Comparison of ENCODE assay signal across 8 cellular contexts in the genomic region with DNA sequence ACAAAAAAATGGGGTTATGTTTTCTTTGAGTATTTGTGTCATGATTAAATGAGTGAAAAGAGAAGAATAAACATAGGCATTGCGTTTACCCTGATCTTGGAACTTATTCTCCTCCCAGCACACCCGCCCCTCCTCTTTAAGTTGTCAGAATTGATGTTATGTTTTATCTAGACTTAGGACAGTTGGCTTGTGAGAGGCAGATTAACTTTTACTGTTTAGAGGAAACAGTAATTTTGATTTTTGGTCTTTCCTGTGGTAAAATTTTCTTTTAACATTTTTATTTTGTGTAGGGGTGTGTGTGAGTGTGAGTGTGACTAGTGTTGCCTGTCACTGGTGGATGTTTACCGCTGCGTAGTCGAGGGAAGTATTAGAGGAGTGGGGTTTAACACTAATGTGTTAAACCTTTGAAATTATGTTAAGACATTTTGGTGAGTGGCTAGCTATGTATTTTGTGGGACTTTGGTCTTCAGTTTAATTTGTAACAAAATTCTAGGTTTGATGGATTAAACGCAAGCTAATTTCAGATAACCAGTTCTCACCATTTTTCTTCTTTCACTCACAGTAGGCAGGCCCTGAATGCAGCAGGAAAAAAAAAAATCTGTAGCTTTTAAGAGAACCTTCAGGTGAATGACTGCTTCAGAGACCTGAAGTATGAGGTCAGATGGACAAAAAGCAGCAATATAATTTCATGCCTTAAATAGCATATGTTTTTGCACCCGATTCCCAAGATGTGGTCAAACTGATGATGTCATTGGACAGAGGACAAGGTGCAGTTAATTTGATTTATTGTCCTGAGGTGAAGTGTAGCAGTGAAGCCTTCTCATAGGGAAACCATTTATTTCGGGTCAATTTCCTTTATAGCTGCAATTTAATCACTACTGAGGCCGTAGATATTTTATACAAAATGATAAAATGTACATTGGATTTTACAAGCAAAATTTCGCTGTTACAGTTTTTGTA. TPM values are rescaled to one million over a fixed set of nuclear protein-coding genes. Genes with fewer than 3 reads are reported as not detected.
DNase-seq lines count a peak whose midpoint lies in the region; ATAC-seq, FAIRE-seq and TF ChIP-seq lines count a peak whose summit lies in the region.

No MANE protein-coding gene starts in this region.

- H3K27me3 Mint-ChIP-seq in CD4-positive, CD25-positive, alpha-beta regulatory T cell: peaks cover 13% of the 10 kb centered on the region

- peaks cover 17 to 61% (median 35%) of the 10 kb centered on the region in 4 donors for H3K4me1 Mint-ChIP-seq in CD4-positive, CD25-positive, alpha-beta regulatory T cell

- no peak overlapping the region for H3K9ac ChIP-seq in HUES6 (ENCODE audit: low read length)

- peak overlapping the region; percentile 97 for H3K27ac ChIP-seq in CD4-positive, CD25-positive, alpha-beta regulatory T cell (ENCODE audit: insufficient read depth, low read length, poor library complexity, severe bottlenecking)
- no peak overlapping the region for H3K27ac ChIP-seq in HUES6 (ENCODE audit: low read depth, low read length)
- peak overlapping the region; percentile 31 to 97 (median 92) for H3K27ac ChIP-seq in adrenal gland
- peak overlapping the region; percentile 10 for H3K27ac ChIP-seq in mesodermal cell (ENCODE audit: low read depth, low read length, severe bottlenecking)

- H3K4me3 Mint-ChIP-seq in CD4-positive, CD25-positive, alpha-beta regulatory T cell: peak overlapping the region; percentile 89 to 99 (median 97)

- no peaks in the 10 kb centered on the region for H3K27me3 ChIP-seq in CD4-positive, CD25-positive, alpha-beta regulatory T cell (ENCODE audit: control insufficient read depth, insufficient read depth, low read length)
- H3K27me3 ChIP-seq in HUES6 (ENCODE audit: control insufficient read depth, insufficient read depth, low read length) (no peaks in the 10 kb centered on the region), adrenal gland (no peaks in the 10 kb centered on the region)

- intact Hi-C loops in adrenal gland (cut with DNase I): no loop called here
- intact Hi-C loops in posterior cingulate gyrus (cut with DNase I): loop anchor here (5.0 kb wide), 2 partner anchors 219 to 309 kb away; no protein-coding TSS in a partner anchor

- no peak for TF ChIP-seq POLR2A in adrenal gland (IDR thresholded peaks at IDR 0.05)
- no peak for TF ChIP-seq POLR2A in GM12891 (IDR thresholded peaks at IDR 0.05; ENCODE audit: low read depth, low read length)

- H3K27ac Mint-ChIP-seq in CD4-positive, CD25-positive, alpha-beta regulatory T cell: peak overlapping the region; percentile 95 to 100 (median 99)

- WGBS in adrenal gland, 4 donors: 68 to 76% (median 73%) methylated on average over 10 of the region's 10 CpGs
- WGBS in mesodermal cell (ENCODE audit: insufficient coverage in 2 of 2), 2 experiments: 92% methylated on average over 3 to 5 of the region's 10 CpGs

- DNase-seq in CD4-positive, CD25-positive, alpha-beta regulatory T cell: no peak
- DNase-seq in adrenal gland: no peak
- no peak for DNase-seq in GM12891 (ENCODE audit: insufficient read length, low spot score)
- no peak for DNase-seq in NCI-H146 treated with DMSO at 0.1 percent for 48 hours (lab: John Stamatoyannopoulos, UW; ENCODE audit: unreplicated experiment)
- no peak for DNase-seq in posterior cingulate gyrus

- peak overlapping the region; percentile 80 for H3K4me3 ChIP-seq in CD4-positive, CD25-positive, alpha-beta regulatory T cell (ENCODE audit: low read depth, low read length)
- H3K4me3 ChIP-seq in HUES6 (ENCODE audit: low read depth, low read length) (peak overlapping the region; percentile 82), adrenal gland (peak overlapping the region in 1 of 4 donors; percentile 93), mesodermal cell (ENCODE audit: extremely low read depth, insufficient read depth, low read length, poor library complexity, severe bottlenecking) (no peak overlapping the region)

- ATAC-seq in CD4-positive, CD25-positive, alpha-beta regulatory T cell (ENCODE audit: low read depth in 2 of 2): no peak
- no peak for ATAC-seq in HG02588 (IDR thresholded peaks at IDR 0.05; ENCODE audit: unreplicated experiment)

- H3K9me3 ChIP-seq in CD4-positive, CD25-positive, alpha-beta regulatory T cell (ENCODE audit: control insufficient read depth in 2 of 2, low read length in 2 of 2): no peaks in the 10 kb centered on the region
- H3K9me3 ChIP-seq in HUES6 (ENCODE audit: control insufficient read depth, insufficient read depth, low read depth, low read length): no peaks in the 10 kb centered on the region
- no peaks in the 10 kb centered on the region for H3K9me3 ChIP-seq in adrenal gland (replicated peaks in 1 of 3)
- no peaks in the 10 kb centered on the region for H3K9me3 ChIP-seq in mesodermal cell (ENCODE audit: control insufficient read depth, low read length)

- TF ChIP-seq CTCF in adrenal gland (IDR thresholded peaks at IDR 0.05): no peak

- H3K4me1 ChIP-seq in CD4-positive, CD25-positive, alpha-beta regulatory T cell (ENCODE audit: control insufficient read depth, insufficient read depth, low read length, poor library complexity, severe bottlenecking): peaks cover 17% of the 10 kb centered on the region
- H3K4me1 ChIP-seq in HUES6 (ENCODE audit: control insufficient read depth, insufficient read depth, low read length) (peaks cover 53% of the 10 kb centered on the region), adrenal gland (replicated peaks in 1 of 2) (peaks cover 14 to 56% of the 10 kb centered on the region in 2 donors), mesodermal cell (ENCODE audit: control insufficient read depth, insufficient read depth, low read length, poor library complexity, severe bottlenecking) (peaks cover 21% of the 10 kb centered on the region)

- H3K36me3 ChIP-seq in CD4-positive, CD25-positive, alpha-beta regulatory T cell (ENCODE audit: control insufficient read depth, insufficient read depth, low read length): no peaks in the 10 kb centered on the region
- H3K36me3 ChIP-seq in HUES6 (ENCODE audit: control insufficient read depth, insufficient read depth, low read length): no peaks in the 10 kb centered on the region
- H3K36me3 ChIP-seq in adrenal gland (replicated peaks in 1 of 2): no peaks in the 10 kb centered on the region
- H3K36me3 ChIP-seq in mesodermal cell (ENCODE audit: control insufficient read depth, insufficient read depth, low read length): no peaks in the 10 kb centered on the region

- no peaks in the 10 kb centered on the region for H3K36me3 Mint-ChIP-seq in CD4-positive, CD25-positive, alpha-beta regulatory T cell

- no peak for FAIRE-seq in GM12891 (lab: Jason Lieb, UNC)

- H3K9me3 Mint-ChIP-seq in CD4-positive, CD25-positive, alpha-beta regulatory T cell: no peaks in the 10 kb centered on the region

TF ChIP-seq in GM12891, 5 proteins besides CTCF, POLR2A, EP300 and RAD21:
- TF ChIP-seq POLR2AphosphoS5 (IDR thresholded peaks at IDR 0.05; ENCODE audit: low read depth, low read length) (no peak), POU2F2 (IDR thresholded peaks at IDR 0.05; ENCODE audit: low read depth, low read length) (no peak), SPI1 (IDR thresholded peaks at IDR 0.05; ENCODE audit: low read depth, low read length) (no peak), TAF1 (IDR thresholded peaks at IDR 0.05; ENCODE audit: low read depth, low read length) (no peak), PAX5 (IDR thresholded peaks at IDR 0.05; ENCODE audit: insufficient read depth, low read length, severe bottlenecking) (no peak)
TF ChIP-seq in GM12891: peak in this region for 0.

RNA-seq across cellular contexts. Expression of a gene that starts 2.7 kb away (rescaled TPM):
- 35.3 TPM for total RNA-seq in CD4-positive, CD25-positive, alpha-beta regulatory T cell
- polyA plus RNA-seq in CD4-positive, CD25-positive, alpha-beta regulatory T cell: 10 to 100 TPM in 1 of 4 donors, 1 to 10 TPM in 3; 5.2 to 11.7 (median 7.7) TPM
- 10 to 100 TPM in 7 of 8 donors, 1 to 10 TPM in 1; 6.9 to 52.5 (median 15.0) TPM for total RNA-seq in adrenal gland
- polyA plus RNA-seq in adrenal gland: 1 to 10 TPM; 3.2 to 4.9 (median 3.7) TPM
- 14.2 TPM for polyA plus RNA-seq in mesodermal cell (2013, experiment 1 of 2)
- 9.0 TPM for polyA plus RNA-seq in mesodermal cell (2013, experiment 2 of 2)
- 3.0 TPM for polyA plus RNA-seq in GM12891 (2012; ENCODE audit: low read depth, missing spikeins)
